Comparison of ENCODE assay signal across 8 cellular contexts in genomic region chr6:43645613-43645964, GRCh38. TPM values are rescaled to one million over a fixed set of nuclear protein-coding genes. Genes with fewer than 3 reads are reported as not detected.
DNase-seq lines count a peak whose midpoint lies in the region; ATAC-seq, FAIRE-seq and TF ChIP-seq lines count a peak whose summit lies in the region.

No MANE protein-coding gene starts in this region.

- H3K36me3 ChIP-seq in bronchial epithelial cell (ENCODE audit: control insufficient read depth, insufficient read depth, low read length) (no peaks in the 10 kb centered on the region), tibial artery (peaks cover 7 to 24% (median 12%) of the 10 kb centered on the region in 3 donors)

- no peak for DNase-seq in activated CD4-positive, alpha-beta T cell treated with anti-CD3 and anti-CD28 coated beads, Interleukin-2, amount 10 ng/mL, durations not matched to agents 24 days and 14 days
- no peak for DNase-seq in activated CD4-positive, alpha-beta T cell treated with anti-CD3 and anti-CD28 coated beads for 4 hours
- no peak for DNase-seq in bronchial epithelial cell (ENCODE audit: low read depth)
- DNase-seq in memory B cell (ENCODE audit: low spot score in 2 of 2) = no peak
- no peak for DNase-seq in tibial artery
- no peak for DNase-seq in AG08396 (ENCODE audit: low spot score)
- no peak for DNase-seq in anterior cingulate cortex (lab: John Stamatoyannopoulos, UW)
- no peak for DNase-seq in NCI-H1417 (lab: John Stamatoyannopoulos, UW)

- no peak for FAIRE-seq in bronchial epithelial cell (lab: Jason Lieb, UNC)

- no peaks in the 10 kb centered on the region for H3K9me3 Mint-ChIP-seq in activated CD4-positive, alpha-beta T cell treated with anti-CD3 and anti-CD28 coated beads, Interleukin-2, amount 10 ng/mL, durations not matched to agents 24 days and 14 days
- H3K9me3 Mint-ChIP-seq in memory B cell = no peaks in the 10 kb centered on the region

- H3K27ac Mint-ChIP-seq in activated CD4-positive, alpha-beta T cell treated with anti-CD3 and anti-CD28 coated beads, Interleukin-2, amount 10 ng/mL, durations not matched to agents 24 days and 14 days = peak overlapping the region; percentile 51
- peak overlapping the region; percentile 52 for H3K27ac Mint-ChIP-seq in memory B cell

- H3K4me3 ChIP-seq in bronchial epithelial cell (ENCODE audit: low read depth, low read length) (peak overlapping the region; percentile 34), tibial artery (peak overlapping the region; percentile 48 to 60)

- no peak for TF ChIP-seq CTCF in bronchial epithelial cell (IDR thresholded peaks at IDR 0.05; ENCODE audit: insufficient read depth, low read length, severe bottlenecking)
- TF ChIP-seq CTCF in tibial artery (IDR thresholded peaks at IDR 0.05) = no peak

- H3K4me1 Mint-ChIP-seq in activated CD4-positive, alpha-beta T cell treated with anti-CD3 and anti-CD28 coated beads, Interleukin-2, amount 10 ng/mL, durations not matched to agents 24 days and 14 days = peaks cover 11% of the 10 kb centered on the region
- peaks cover 14% of the 10 kb centered on the region for H3K4me1 Mint-ChIP-seq in memory B cell

- H3K27me3 Mint-ChIP-seq in activated CD4-positive, alpha-beta T cell treated with anti-CD3 and anti-CD28 coated beads, Interleukin-2, amount 10 ng/mL, durations not matched to agents 24 days and 14 days = no peaks in the 10 kb centered on the region
- no peaks in the 10 kb centered on the region for H3K27me3 Mint-ChIP-seq in memory B cell

- intact Hi-C loops in activated CD4-positive, alpha-beta T cell treated with anti-CD3 and anti-CD28 coated beads, Interleukin-2, amount 10 ng/mL, durations not matched to agents 24 days and 14 days (cut with micrococcal nuclease) = loop anchor here (1.0 kb wide), 1 partner anchor 10 kb away; the partner anchor contains the start of gene MAD2L1BP
- intact Hi-C loops in tibial artery (cut with DNase I; ENCODE audit: low total_unique reads) = no loop called here

- peak; percentile 7 for ATAC-seq in memory B cell (ENCODE audit: low read depth)

- H3K36me3 Mint-ChIP-seq in activated CD4-positive, alpha-beta T cell treated with anti-CD3 and anti-CD28 coated beads, Interleukin-2, amount 10 ng/mL, durations not matched to agents 24 days and 14 days (ENCODE audit: low read depth) = peaks cover 12% of the 10 kb centered on the region
- peaks cover 6% of the 10 kb centered on the region for H3K36me3 Mint-ChIP-seq in memory B cell

- peak overlapping the region in 1 of 2 donors; percentile 25 for H3K27ac ChIP-seq in tibial artery

- peak overlapping the region; percentile 87 for H3K4me3 Mint-ChIP-seq in activated CD4-positive, alpha-beta T cell treated with anti-CD3 and anti-CD28 coated beads, Interleukin-2, amount 10 ng/mL, durations not matched to agents 24 days and 14 days
- peak overlapping the region; percentile 87 for H3K4me3 Mint-ChIP-seq in memory B cell

- H3K9me3 ChIP-seq in tibial artery = no peaks in the 10 kb centered on the region

- peaks cover 0 to 14% (median 9%) of the 10 kb centered on the region in 4 donors for H3K4me1 ChIP-seq in tibial artery

- H3K27me3 ChIP-seq in bronchial epithelial cell (ENCODE audit: control insufficient read depth, insufficient read depth, low read length) = no peaks in the 10 kb centered on the region
- H3K27me3 ChIP-seq in tibial artery = no peaks in the 10 kb centered on the region

RNA-seq across cellular contexts. Expression of gene RSPH9, which starts 0.8 kb away (rescaled TPM):
- not detected in 2 replicates for total RNA-seq in activated CD4-positive, alpha-beta T cell treated with anti-CD3 and anti-CD28 coated beads, Interleukin-2, amount 10 ng/mL, durations not matched to agents 24 days and 14 days
- under 0.01 and 0.13 TPM in 2 replicates for total RNA-seq in bronchial epithelial cell

RNA-seq across cellular contexts. Expression of gene MAD2L1BP, which starts 9.9 kb away (rescaled TPM):
- total RNA-seq in activated CD4-positive, alpha-beta T cell treated with anti-CD3 and anti-CD28 coated beads, Interleukin-2, amount 10 ng/mL, durations not matched to agents 24 days and 14 days = 36.3 and 40.2 TPM in 2 replicates
- total RNA-seq in bronchial epithelial cell = 21.5 and 27.9 TPM in 2 replicates

RNA-seq across cellular contexts. Expression of gene GTPBP2, which starts 16.5 kb away (rescaled TPM):
- total RNA-seq in activated CD4-positive, alpha-beta T cell treated with anti-CD3 and anti-CD28 coated beads, Interleukin-2, amount 10 ng/mL, durations not matched to agents 24 days and 14 days = 69.4 and 70.3 TPM in 2 replicates
- 176 and 273 TPM in 2 replicates for total RNA-seq in bronchial epithelial cell

RNA-seq across cellular contexts. Expression of gene MRPS18A, which starts 42.0 kb away (rescaled TPM):
- 47.4 and 50.1 TPM in 2 replicates for total RNA-seq in activated CD4-positive, alpha-beta T cell treated with anti-CD3 and anti-CD28 coated beads, Interleukin-2, amount 10 ng/mL, durations not matched to agents 24 days and 14 days
- total RNA-seq in bronchial epithelial cell = 79.5 and 94.3 TPM in 2 replicates
